In the genomic region with DNA sequence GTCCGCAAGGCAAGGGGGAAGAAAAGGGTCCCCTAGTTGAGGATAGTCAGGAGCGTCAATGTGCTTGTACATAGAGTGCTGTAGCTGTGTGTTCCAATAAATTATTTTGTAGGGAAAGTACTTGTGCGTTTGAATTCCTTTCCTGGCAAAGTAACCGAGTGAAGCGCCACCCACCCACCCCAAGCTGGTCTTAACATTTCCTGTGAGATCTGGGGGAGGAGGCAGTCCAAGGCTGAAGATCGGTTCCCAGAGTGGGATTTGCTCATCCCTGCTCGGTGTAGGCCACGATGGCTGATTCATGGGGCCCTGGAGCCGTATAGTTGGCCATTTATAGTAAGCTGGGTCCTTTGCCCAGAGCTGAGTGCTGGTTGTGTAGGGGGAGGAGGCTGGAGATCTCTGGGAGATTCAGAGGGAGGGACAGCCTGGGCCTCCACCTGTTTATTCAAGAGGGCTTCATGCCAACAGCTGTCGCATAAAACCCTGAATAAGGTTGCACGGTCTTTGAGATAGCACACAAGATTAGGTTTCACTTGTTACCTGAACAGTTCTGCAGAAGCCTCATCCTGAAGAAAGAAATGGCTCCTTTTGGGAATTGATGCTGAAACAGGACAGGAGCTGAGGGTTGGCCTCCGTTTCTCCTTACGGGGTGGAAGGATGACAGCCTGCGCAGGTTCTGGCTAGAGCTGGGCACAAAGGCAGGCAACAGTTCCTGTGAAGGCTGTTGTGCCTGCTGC, we compare ENCODE assay signal across 1 cellular context.
TF ChIP-seq lines count a peak whose summit lies in the region.

No MANE protein-coding gene starts in this region.

TF ChIP-seq in WTC11, 78 proteins besides CTCF, POLR2A, EP300 and RAD21 (continued from another document):
- TF ChIP-seq, protein P1, sequence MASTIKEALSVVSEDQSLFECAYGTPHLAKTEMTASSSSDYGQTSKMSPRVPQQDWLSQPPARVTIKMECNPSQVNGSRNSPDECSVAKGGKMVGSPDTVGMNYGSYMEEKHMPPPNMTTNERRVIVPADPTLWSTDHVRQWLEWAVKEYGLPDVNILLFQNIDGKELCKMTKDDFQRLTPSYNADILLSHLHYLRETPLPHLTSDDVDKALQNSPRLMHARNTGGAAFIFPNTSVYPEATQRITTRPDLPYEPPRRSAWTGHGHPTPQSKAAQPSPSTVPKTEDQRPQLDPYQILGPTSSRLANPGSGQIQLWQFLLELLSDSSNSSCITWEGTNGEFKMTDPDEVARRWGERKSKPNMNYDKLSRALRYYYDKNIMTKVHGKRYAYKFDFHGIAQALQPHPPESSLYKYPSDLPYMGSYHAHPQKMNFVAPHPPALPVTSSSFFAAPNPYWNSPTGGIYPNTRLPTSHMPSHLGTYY (CRISPR knock-in tag; IDR thresholded peaks at IDR 0.05) = peak; percentile 93
- TF ChIP-seq ZNF317 (CRISPR knock-in tag; IDR thresholded peaks at IDR 0.05; ENCODE audit: borderline replicate concordance, low read depth) (no peak), TEAD4 (CRISPR knock-in tag; IDR thresholded peaks at IDR 0.05) (no peak), ZNF423 (CRISPR knock-in tag; IDR thresholded peaks at IDR 0.05) (no peak), RELA (CRISPR knock-in tag; IDR thresholded peaks at IDR 0.05; ENCODE audit: borderline replicate concordance) (no peak), EMX1 (CRISPR knock-in tag; IDR thresholded peaks at IDR 0.05) (peak; percentile 97), ZNF416 (CRISPR knock-in tag; IDR thresholded peaks at IDR 0.05) (peak; percentile 81; the same call in 1 of the 2 replicates), RORB (CRISPR knock-in tag; IDR thresholded peaks at IDR 0.05) (peak; percentile 83; the same call in 1 of the 2 replicates), NR3C1 (CRISPR knock-in tag; conservative IDR thresholded peaks at IDR 0.05; ENCODE audit: low read depth) (no peak), ATF1 (CRISPR knock-in tag; IDR thresholded peaks at IDR 0.05) (no peak), GRHL2 (CRISPR knock-in tag; IDR thresholded peaks at IDR 0.05; ENCODE audit: insufficient replicate concordance, severe bottlenecking) (no peak), IRF2 (CRISPR knock-in tag; IDR thresholded peaks at IDR 0.05; ENCODE audit: borderline replicate concordance, low read depth) (no peak), ETV6 (CRISPR knock-in tag; IDR thresholded peaks at IDR 0.05) (0 out of 2 replicates have a peak, but pooled peaks have one; percentile 15), HMGA2 (CRISPR knock-in tag; IDR thresholded peaks at IDR 0.05) (no peak), MYBL2 (CRISPR knock-in tag; IDR thresholded peaks at IDR 0.05) (no peak)
- TF ChIP-seq, protein P2, sequence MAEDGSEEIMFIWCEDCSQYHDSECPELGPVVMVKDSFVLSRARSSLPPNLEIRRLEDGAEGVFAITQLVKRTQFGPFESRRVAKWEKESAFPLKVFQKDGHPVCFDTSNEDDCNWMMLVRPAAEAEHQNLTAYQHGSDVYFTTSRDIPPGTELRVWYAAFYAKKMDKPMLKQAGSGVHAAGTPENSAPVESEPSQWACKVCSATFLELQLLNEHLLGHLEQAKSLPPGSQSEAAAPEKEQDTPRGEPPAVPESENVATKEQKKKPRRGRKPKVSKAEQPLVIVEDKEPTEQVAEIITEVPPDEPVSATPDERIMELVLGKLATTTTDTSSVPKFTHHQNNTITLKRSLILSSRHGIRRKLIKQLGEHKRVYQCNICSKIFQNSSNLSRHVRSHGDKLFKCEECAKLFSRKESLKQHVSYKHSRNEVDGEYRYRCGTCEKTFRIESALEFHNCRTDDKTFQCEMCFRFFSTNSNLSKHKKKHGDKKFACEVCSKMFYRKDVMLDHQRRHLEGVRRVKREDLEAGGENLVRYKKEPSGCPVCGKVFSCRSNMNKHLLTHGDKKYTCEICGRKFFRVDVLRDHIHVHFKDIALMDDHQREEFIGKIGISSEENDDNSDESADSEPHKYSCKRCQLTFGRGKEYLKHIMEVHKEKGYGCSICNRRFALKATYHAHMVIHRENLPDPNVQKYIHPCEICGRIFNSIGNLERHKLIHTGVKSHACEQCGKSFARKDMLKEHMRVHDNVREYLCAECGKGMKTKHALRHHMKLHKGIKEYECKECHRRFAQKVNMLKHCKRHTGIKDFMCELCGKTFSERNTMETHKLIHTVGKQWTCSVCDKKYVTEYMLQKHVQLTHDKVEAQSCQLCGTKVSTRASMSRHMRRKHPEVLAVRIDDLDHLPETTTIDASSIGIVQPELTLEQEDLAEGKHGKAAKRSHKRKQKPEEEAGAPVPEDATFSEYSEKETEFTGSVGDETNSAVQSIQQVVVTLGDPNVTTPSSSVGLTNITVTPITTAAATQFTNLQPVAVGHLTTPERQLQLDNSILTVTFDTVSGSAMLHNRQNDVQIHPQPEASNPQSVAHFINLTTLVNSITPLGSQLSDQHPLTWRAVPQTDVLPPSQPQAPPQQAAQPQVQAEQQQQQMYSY (CRISPR knock-in tag; IDR thresholded peaks at IDR 0.05) = no peak
- TF ChIP-seq, protein P3, sequence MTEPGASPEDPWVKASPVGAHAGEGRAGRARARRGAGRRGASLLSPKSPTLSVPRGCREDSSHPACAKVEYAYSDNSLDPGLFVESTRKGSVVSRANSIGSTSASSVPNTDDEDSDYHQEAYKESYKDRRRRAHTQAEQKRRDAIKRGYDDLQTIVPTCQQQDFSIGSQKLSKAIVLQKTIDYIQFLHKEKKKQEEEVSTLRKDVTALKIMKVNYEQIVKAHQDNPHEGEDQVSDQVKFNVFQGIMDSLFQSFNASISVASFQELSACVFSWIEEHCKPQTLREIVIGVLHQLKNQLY (CRISPR knock-in tag; IDR thresholded peaks at IDR 0.05) = 0 out of 2 replicates have a peak, but pooled peaks have one; percentile 36
- TF ChIP-seq, protein P4, sequence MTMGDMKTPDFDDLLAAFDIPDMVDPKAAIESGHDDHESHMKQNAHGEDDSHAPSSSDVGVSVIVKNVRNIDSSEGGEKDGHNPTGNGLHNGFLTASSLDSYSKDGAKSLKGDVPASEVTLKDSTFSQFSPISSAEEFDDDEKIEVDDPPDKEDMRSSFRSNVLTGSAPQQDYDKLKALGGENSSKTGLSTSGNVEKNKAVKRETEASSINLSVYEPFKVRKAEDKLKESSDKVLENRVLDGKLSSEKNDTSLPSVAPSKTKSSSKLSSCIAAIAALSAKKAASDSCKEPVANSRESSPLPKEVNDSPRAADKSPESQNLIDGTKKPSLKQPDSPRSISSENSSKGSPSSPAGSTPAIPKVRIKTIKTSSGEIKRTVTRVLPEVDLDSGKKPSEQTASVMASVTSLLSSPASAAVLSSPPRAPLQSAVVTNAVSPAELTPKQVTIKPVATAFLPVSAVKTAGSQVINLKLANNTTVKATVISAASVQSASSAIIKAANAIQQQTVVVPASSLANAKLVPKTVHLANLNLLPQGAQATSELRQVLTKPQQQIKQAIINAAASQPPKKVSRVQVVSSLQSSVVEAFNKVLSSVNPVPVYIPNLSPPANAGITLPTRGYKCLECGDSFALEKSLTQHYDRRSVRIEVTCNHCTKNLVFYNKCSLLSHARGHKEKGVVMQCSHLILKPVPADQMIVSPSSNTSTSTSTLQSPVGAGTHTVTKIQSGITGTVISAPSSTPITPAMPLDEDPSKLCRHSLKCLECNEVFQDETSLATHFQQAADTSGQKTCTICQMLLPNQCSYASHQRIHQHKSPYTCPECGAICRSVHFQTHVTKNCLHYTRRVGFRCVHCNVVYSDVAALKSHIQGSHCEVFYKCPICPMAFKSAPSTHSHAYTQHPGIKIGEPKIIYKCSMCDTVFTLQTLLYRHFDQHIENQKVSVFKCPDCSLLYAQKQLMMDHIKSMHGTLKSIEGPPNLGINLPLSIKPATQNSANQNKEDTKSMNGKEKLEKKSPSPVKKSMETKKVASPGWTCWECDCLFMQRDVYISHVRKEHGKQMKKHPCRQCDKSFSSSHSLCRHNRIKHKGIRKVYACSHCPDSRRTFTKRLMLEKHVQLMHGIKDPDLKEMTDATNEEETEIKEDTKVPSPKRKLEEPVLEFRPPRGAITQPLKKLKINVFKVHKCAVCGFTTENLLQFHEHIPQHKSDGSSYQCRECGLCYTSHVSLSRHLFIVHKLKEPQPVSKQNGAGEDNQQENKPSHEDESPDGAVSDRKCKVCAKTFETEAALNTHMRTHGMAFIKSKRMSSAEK (CRISPR knock-in tag; IDR thresholded peaks at IDR 0.05; ENCODE audit: borderline replicate concordance) = peak; percentile 86
- TF ChIP-seq, protein P5, sequence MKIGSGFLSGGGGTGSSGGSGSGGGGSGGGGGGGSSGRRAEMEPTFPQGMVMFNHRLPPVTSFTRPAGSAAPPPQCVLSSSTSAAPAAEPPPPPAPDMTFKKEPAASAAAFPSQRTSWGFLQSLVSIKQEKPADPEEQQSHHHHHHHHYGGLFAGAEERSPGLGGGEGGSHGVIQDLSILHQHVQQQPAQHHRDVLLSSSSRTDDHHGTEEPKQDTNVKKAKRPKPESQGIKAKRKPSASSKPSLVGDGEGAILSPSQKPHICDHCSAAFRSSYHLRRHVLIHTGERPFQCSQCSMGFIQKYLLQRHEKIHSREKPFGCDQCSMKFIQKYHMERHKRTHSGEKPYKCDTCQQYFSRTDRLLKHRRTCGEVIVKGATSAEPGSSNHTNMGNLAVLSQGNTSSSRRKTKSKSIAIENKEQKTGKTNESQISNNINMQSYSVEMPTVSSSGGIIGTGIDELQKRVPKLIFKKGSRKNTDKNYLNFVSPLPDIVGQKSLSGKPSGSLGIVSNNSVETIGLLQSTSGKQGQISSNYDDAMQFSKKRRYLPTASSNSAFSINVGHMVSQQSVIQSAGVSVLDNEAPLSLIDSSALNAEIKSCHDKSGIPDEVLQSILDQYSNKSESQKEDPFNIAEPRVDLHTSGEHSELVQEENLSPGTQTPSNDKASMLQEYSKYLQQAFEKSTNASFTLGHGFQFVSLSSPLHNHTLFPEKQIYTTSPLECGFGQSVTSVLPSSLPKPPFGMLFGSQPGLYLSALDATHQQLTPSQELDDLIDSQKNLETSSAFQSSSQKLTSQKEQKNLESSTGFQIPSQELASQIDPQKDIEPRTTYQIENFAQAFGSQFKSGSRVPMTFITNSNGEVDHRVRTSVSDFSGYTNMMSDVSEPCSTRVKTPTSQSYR (CRISPR knock-in tag; IDR thresholded peaks at IDR 0.05) = no peak
- TF ChIP-seq, protein P6, sequence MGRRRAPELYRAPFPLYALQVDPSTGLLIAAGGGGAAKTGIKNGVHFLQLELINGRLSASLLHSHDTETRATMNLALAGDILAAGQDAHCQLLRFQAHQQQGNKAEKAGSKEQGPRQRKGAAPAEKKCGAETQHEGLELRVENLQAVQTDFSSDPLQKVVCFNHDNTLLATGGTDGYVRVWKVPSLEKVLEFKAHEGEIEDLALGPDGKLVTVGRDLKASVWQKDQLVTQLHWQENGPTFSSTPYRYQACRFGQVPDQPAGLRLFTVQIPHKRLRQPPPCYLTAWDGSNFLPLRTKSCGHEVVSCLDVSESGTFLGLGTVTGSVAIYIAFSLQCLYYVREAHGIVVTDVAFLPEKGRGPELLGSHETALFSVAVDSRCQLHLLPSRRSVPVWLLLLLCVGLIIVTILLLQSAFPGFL (CRISPR knock-in tag; IDR thresholded peaks at IDR 0.05; ENCODE audit: borderline replicate concordance) = no peak
- TF ChIP-seq, protein P7, sequence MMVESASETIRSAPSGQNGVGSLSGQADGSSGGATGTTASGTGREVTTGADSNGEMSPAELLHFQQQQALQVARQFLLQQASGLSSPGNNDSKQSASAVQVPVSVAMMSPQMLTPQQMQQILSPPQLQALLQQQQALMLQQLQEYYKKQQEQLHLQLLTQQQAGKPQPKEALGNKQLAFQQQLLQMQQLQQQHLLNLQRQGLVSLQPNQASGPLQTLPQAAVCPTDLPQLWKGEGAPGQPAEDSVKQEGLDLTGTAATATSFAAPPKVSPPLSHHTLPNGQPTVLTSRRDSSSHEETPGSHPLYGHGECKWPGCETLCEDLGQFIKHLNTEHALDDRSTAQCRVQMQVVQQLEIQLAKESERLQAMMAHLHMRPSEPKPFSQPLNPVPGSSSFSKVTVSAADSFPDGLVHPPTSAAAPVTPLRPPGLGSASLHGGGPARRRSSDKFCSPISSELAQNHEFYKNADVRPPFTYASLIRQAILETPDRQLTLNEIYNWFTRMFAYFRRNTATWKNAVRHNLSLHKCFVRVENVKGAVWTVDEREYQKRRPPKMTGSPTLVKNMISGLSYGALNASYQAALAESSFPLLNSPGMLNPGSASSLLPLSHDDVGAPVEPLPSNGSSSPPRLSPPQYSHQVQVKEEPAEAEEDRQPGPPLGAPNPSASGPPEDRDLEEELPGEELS (CRISPR knock-in tag; IDR thresholded peaks at IDR 0.05) = no peak
- TF ChIP-seq, protein P8, sequence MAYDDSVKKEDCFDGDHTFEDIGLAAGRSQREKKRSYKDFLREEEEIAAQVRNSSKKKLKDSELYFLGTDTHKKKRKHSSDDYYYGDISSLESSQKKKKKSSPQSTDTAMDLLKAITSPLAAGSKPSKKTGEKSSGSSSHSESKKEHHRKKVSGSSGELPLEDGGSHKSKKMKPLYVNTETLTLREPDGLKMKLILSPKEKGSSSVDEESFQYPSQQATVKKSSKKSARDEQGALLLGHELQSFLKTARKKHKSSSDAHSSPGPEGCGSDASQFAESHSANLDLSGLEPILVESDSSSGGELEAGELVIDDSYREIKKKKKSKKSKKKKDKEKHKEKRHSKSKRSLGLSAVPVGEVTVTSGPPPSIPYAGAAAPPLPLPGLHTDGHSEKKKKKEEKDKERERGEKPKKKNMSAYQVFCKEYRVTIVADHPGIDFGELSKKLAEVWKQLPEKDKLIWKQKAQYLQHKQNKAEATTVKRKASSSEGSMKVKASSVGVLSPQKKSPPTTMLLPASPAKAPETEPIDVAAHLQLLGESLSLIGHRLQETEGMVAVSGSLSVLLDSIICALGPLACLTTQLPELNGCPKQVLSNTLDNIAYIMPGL (CRISPR knock-in tag; IDR thresholded peaks at IDR 0.05) = no peak
- TF ChIP-seq, protein P9, sequence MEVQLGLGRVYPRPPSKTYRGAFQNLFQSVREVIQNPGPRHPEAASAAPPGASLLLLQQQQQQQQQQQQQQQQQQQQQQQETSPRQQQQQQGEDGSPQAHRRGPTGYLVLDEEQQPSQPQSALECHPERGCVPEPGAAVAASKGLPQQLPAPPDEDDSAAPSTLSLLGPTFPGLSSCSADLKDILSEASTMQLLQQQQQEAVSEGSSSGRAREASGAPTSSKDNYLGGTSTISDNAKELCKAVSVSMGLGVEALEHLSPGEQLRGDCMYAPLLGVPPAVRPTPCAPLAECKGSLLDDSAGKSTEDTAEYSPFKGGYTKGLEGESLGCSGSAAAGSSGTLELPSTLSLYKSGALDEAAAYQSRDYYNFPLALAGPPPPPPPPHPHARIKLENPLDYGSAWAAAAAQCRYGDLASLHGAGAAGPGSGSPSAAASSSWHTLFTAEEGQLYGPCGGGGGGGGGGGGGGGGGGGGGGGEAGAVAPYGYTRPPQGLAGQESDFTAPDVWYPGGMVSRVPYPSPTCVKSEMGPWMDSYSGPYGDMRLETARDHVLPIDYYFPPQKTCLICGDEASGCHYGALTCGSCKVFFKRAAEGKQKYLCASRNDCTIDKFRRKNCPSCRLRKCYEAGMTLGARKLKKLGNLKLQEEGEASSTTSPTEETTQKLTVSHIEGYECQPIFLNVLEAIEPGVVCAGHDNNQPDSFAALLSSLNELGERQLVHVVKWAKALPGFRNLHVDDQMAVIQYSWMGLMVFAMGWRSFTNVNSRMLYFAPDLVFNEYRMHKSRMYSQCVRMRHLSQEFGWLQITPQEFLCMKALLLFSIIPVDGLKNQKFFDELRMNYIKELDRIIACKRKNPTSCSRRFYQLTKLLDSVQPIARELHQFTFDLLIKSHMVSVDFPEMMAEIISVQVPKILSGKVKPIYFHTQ (CRISPR knock-in tag; IDR thresholded peaks at IDR 0.05) = peak; percentile 73; the same call in 1 of the 2 replicates
